Comparison of ENCODE assay signal across 8 cellular contexts in genomic region chr14:55731881-55732498, GRCh38.
DNase-seq lines count a peak whose midpoint lies in the region; ATAC-seq and TF ChIP-seq lines count a peak whose summit lies in the region.

No MANE protein-coding gene starts in this region.

- no peak overlapping the region for H2BK15ac ChIP-seq in H9 (ENCODE audit: low read depth, low read length)

- H3K9me3 Mint-ChIP-seq in H9 (peaks cover 2 to 6% of the 10 kb centered on the region in 2 experiments; a peak in 2 of 5 replicates), T-cell (peaks cover 0 to 12% (median 0%) of the 10 kb centered on the region in 3 donors)
- peaks cover 7 to 8% of the 10 kb centered on the region in 2 donors for H3K9me3 Mint-ChIP-seq in stimulated activated naive B cell treated with anti-CD40 and anti-IgM and Interleukin-4, amounts not matched to agents 10 μg/mL and 1 μg/mL and 100 μg/mL, for 72 hours

- no peak overlapping the region for H3K23ac ChIP-seq in H9 (ENCODE audit: insufficient read length, low read depth, low read length)

- TF ChIP-seq RAD21 in liver (IDR thresholded peaks at IDR 0.05) = peak; percentile 75 to 79

- H4K5ac ChIP-seq in H9 (ENCODE audit: insufficient read length, low read depth, low read length) = no peak overlapping the region

- no peaks in the 10 kb centered on the region; the same call in 1 of the 2 replicates for H3K79me2 ChIP-seq in H9 (ENCODE audit: insufficient read depth, low read length)

- no peaks in the 10 kb centered on the region for H3K9me3 ChIP-seq in H9 (ENCODE audit: control insufficient read depth, low read depth, low read length)
- H3K9me3 ChIP-seq in liver (ENCODE audit: control insufficient read depth in 4 of 4, low read length in 3 of 4) = no peaks in the 10 kb centered on the region

- H2AK5ac ChIP-seq in H9 (ENCODE audit: insufficient read length, low read length) = no peak overlapping the region

- DNase-seq in AG10803 (ENCODE audit: low read depth) = peak; percentile 8
- peak; percentile 44 for DNase-seq in H9
- DNase-seq in T-cell = peak in 31 of 34 experiments; percentile 8 to 59 (median 34)
- DNase-seq in astrocyte of the hippocampus (ENCODE audit: low read depth, low spot score) = peak; percentile 45
- peak; percentile 4 for DNase-seq in stimulated activated naive B cell treated with anti-CD40 and anti-IgM and Interleukin-4, amounts not matched to agents 10 μg/mL and 1 μg/mL and 100 μg/mL, for 72 hours

- H2AFZ ChIP-seq in H9 (ENCODE audit: low read length) = no peak overlapping the region

- H3K4me2 ChIP-seq in H9 (ENCODE audit: insufficient read depth, insufficient read length, low read length) = no peak overlapping the region

- H4K8ac ChIP-seq in H9 (replicated peaks; ENCODE audit: insufficient read length, low read depth, low read length) = no peak overlapping the region

- H3K36me3 ChIP-seq in liver (ENCODE audit: control insufficient read depth in 4 of 4, insufficient read depth in 3 of 4, low read depth in 1 of 4, low read length in 3 of 4) = no peaks in the 10 kb centered on the region

- no peak overlapping the region for H3K56ac ChIP-seq in H9 (ENCODE audit: insufficient read length, low read depth, low read length)

- no peaks in the 10 kb centered on the region for H3K79me1 ChIP-seq in H9 (ENCODE audit: insufficient read depth, low read depth, low read length, poor library complexity, severe bottlenecking)

- no peak overlapping the region for H2BK12ac ChIP-seq in H9 (ENCODE audit: insufficient read length, low read depth, low read length)

- H3K9ac ChIP-seq in H9 (ENCODE audit: extremely low read depth, insufficient read length, low read length) (no peak overlapping the region), liver (ENCODE audit: low read depth in 1 of 2, low read length in 2 of 2) (no peak overlapping the region)

- no peaks in the 10 kb centered on the region for H3K27me3 Mint-ChIP-seq in H9 (ENCODE audit: low read depth)
- no peaks in the 10 kb centered on the region for H3K27me3 Mint-ChIP-seq in T-cell
- no peaks in the 10 kb centered on the region for H3K27me3 Mint-ChIP-seq in stimulated activated naive B cell treated with anti-CD40 and anti-IgM and Interleukin-4, amounts not matched to agents 10 μg/mL and 1 μg/mL and 100 μg/mL, for 72 hours

- POLR2A ChIA-PET in T-cell (lab: Charles Lee) = interaction anchor here in 1 of 2 donors (0.6 kb wide), 1 partner anchor 197 kb away, joined by 3 read pairs; no protein-coding TSS in a partner anchor

- no CpG with 5 or more reads among the region's 2 CpGs for WGBS in H9 (ENCODE audit: extremely low coverage, insufficient read length, low lambda C conversion rate)
- 25% methylated on average over 2 of the region's 2 CpGs for WGBS in liver

- H2BK20ac ChIP-seq in H9 (ENCODE audit: low read depth, low read length, poor library complexity, severe bottlenecking) = no peak overlapping the region

- CTCF ChIA-PET in T-cell (lab: Charles Lee) = interaction anchor here (0.5 to 2.8 kb wide), 19 partner anchors 42 to 799 kb away, joined by 3 to 45 read pairs (median 4); no protein-coding TSS in a partner anchor

- no peak overlapping the region; a peak in 1 of 7 replicates for H3K27ac Mint-ChIP-seq in H9
- no peak overlapping the region for H3K27ac Mint-ChIP-seq in T-cell
- no peak overlapping the region for H3K27ac Mint-ChIP-seq in stimulated activated naive B cell treated with anti-CD40 and anti-IgM and Interleukin-4, amounts not matched to agents 10 μg/mL and 1 μg/mL and 100 μg/mL, for 72 hours

- no peaks in the 10 kb centered on the region for H3K27me3 ChIP-seq in H9 (ENCODE audit: insufficient read depth, low read length)
- H3K27me3 ChIP-seq in liver (ENCODE audit: control insufficient read depth in 4 of 4, insufficient read depth in 4 of 4, low read length in 3 of 4) = no peaks in the 10 kb centered on the region

- H3K27ac ChIP-seq in H9 (ENCODE audit: insufficient read length, low read depth, low read length) (no peak overlapping the region), liver (ENCODE audit: low read depth in 1 of 2, low read length in 2 of 2) (no peak overlapping the region)

- H3K14ac ChIP-seq in H9 (ENCODE audit: insufficient read depth, low read length) = no peak overlapping the region

- H2BK120ac ChIP-seq in H9 (ENCODE audit: low read depth, low read length, poor library complexity, severe bottlenecking) = no peak overlapping the region

- no peak overlapping the region for H3K4me3 ChIP-seq in AG10803 (ENCODE audit: low read length)
- H3K4me3 ChIP-seq in liver (ENCODE audit: low read depth in 1 of 3, low read length in 3 of 3) = no peak overlapping the region

- no peak overlapping the region for H3K4ac ChIP-seq in H9 (ENCODE audit: low read depth, low read length)

- H3K4me1 Mint-ChIP-seq in H9 (peaks cover 0 to 6% of the 10 kb centered on the region in 2 experiments; a peak in 2 of 4 replicates), T-cell (peaks cover 0 to 11% (median 0%) of the 10 kb centered on the region in 3 donors)
- no peaks in the 10 kb centered on the region for H3K4me1 Mint-ChIP-seq in stimulated activated naive B cell treated with anti-CD40 and anti-IgM and Interleukin-4, amounts not matched to agents 10 μg/mL and 1 μg/mL and 100 μg/mL, for 72 hours

- no peak overlapping the region for H3K4me3 Mint-ChIP-seq in H9
- H3K4me3 Mint-ChIP-seq in T-cell = no peak overlapping the region
- H3K4me3 Mint-ChIP-seq in stimulated activated naive B cell treated with anti-CD40 and anti-IgM and Interleukin-4, amounts not matched to agents 10 μg/mL and 1 μg/mL and 100 μg/mL, for 72 hours = no peak overlapping the region

- no peaks in the 10 kb centered on the region for H4K20me1 ChIP-seq in H9 (ENCODE audit: control insufficient read depth, insufficient read depth, insufficient read length)

- no peaks in the 10 kb centered on the region for H3K23me2 ChIP-seq in H9 (ENCODE audit: insufficient read length, low read depth, low read length, poor library complexity, severe bottlenecking)

- no peak overlapping the region for H3K18ac ChIP-seq in H9 (ENCODE audit: insufficient read length, low read depth, low read length)

- TF ChIP-seq CTCF in AG10803 (conservative IDR thresholded peaks at IDR 0.05; ENCODE audit: low read length) (peak; percentile 59), H9 (conservative IDR thresholded peaks at IDR 0.05) (peak; percentile 83), liver (IDR thresholded peaks at IDR 0.05; ENCODE audit: low read depth, low read length, missing input control) (peak; percentile 50)

- H3T11ph ChIP-seq in H9 (ENCODE audit: low read length) = no peak overlapping the region

- ATAC-seq in T-cell (replicated peaks in 1 of 4) = peak in 1 of 4 experiments; percentile 49
- ATAC-seq in stimulated activated naive B cell treated with anti-CD40 and anti-IgM and Interleukin-4, amounts not matched to agents 10 μg/mL and 1 μg/mL and 100 μg/mL, for 72 hours (replicated peaks) = peak; percentile 43 to 44
- no peak for ATAC-seq in GM18909 (IDR thresholded peaks at IDR 0.05; ENCODE audit: poor library complexity, unreplicated experiment)
- no peak for ATAC-seq in HG02840 (IDR thresholded peaks at IDR 0.05; ENCODE audit: low FRiP score, unreplicated experiment)

- no peak overlapping the region for H4K91ac ChIP-seq in H9 (ENCODE audit: insufficient read length, low read depth, low read length)

- H3K36me3 Mint-ChIP-seq in H9 (ENCODE audit: insufficient read depth in 1 of 3, low read depth in 3 of 3) (no peaks in the 10 kb centered on the region; a peak in 3 of 7 replicates), T-cell (peaks cover 3% of the 10 kb centered on the region)
- no peaks in the 10 kb centered on the region for H3K36me3 Mint-ChIP-seq in stimulated activated naive B cell treated with anti-CD40 and anti-IgM and Interleukin-4, amounts not matched to agents 10 μg/mL and 1 μg/mL and 100 μg/mL, for 72 hours

- no peaks in the 10 kb centered on the region for H3K4me1 ChIP-seq in H9 (ENCODE audit: insufficient read depth, low read length)
- no peaks in the 10 kb centered on the region for H3K4me1 ChIP-seq in liver (ENCODE audit: control insufficient read depth in 4 of 4, insufficient read depth in 4 of 4, low read length in 3 of 4)

- H2BK5ac ChIP-seq in H9 (ENCODE audit: insufficient read length, low read length) = no peak overlapping the region

TF ChIP-seq in liver, 16 proteins besides CTCF, POLR2A, EP300 and RAD21:
- TF ChIP-seq EGR1 (IDR thresholded peaks at IDR 0.05; ENCODE audit: low read depth in 2 of 2) = no peak
- no peak for TF ChIP-seq HNF4A (conservative IDR thresholded peaks at IDR 0.05)
- no peak for TF ChIP-seq YY1 (IDR thresholded peaks at IDR 0.05)
- no peak for TF ChIP-seq RXRA (IDR thresholded peaks at IDR 0.05)
- no peak for TF ChIP-seq HNF4G (IDR thresholded peaks at IDR 0.05)
- TF ChIP-seq FOXA2 (IDR thresholded peaks at IDR 0.05) = no peak
- TF ChIP-seq, protein P1, sequence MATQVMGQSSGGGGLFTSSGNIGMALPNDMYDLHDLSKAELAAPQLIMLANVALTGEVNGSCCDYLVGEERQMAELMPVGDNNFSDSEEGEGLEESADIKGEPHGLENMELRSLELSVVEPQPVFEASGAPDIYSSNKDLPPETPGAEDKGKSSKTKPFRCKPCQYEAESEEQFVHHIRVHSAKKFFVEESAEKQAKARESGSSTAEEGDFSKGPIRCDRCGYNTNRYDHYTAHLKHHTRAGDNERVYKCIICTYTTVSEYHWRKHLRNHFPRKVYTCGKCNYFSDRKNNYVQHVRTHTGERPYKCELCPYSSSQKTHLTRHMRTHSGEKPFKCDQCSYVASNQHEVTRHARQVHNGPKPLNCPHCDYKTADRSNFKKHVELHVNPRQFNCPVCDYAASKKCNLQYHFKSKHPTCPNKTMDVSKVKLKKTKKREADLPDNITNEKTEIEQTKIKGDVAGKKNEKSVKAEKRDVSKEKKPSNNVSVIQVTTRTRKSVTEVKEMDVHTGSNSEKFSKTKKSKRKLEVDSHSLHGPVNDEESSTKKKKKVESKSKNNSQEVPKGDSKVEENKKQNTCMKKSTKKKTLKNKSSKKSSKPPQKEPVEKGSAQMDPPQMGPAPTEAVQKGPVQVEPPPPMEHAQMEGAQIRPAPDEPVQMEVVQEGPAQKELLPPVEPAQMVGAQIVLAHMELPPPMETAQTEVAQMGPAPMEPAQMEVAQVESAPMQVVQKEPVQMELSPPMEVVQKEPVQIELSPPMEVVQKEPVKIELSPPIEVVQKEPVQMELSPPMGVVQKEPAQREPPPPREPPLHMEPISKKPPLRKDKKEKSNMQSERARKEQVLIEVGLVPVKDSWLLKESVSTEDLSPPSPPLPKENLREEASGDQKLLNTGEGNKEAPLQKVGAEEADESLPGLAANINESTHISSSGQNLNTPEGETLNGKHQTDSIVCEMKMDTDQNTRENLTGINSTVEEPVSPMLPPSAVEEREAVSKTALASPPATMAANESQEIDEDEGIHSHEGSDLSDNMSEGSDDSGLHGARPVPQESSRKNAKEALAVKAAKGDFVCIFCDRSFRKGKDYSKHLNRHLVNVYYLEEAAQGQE (IDR thresholded peaks at IDR 0.05) = no peak

Comparison
In these comparisons a context has a peak if more than half of its experiments do, and no peak if none do; other contexts are left out.
1. ATAC-seq: peak in stimulated activated naive B cell treated with anti-CD40 and anti-IgM and Interleukin-4, amounts not matched to agents 10 μg/mL and 1 μg/mL and 100 μg/mL, for 72 hours (2 of 2); none in GM18909 (single experiment) and HG02840 (single experiment).
2. Peak in every context shown above with its lines, with median percentiles within 50 percentile points of each other: DNase-seq and CTCF ChIP-seq.